16 cellular contexts compared by ENCODE assay signal in genomic region chr5:172444626-172445365, GRCh38. TPM values are rescaled to one million over a fixed set of nuclear protein-coding genes. Genes with fewer than 3 reads are reported as not detected.
DNase-seq lines count a peak whose midpoint lies in the region; ATAC-seq and TF ChIP-seq lines count a peak whose summit lies in the region.
"Had no signal": no experiment of that assay in that cellular context is flagged by ENCODE, and none has a peak within 500 bp of the region (broad histone marks: within the 10 kb centered on the region; RNA-seq: fewer than 3 reads in every experiment).

No MANE protein-coding gene starts in this region.

- H3K9me3 Mint-ChIP-seq in MCF 10A (ENCODE audit: unreplicated experiment) = no peaks in the 10 kb centered on the region

- TF ChIP-seq POLR2A in heart left ventricle (IDR thresholded peaks at IDR 0.05) = no peak
- TF ChIP-seq POLR2A in vagina (IDR thresholded peaks at IDR 0.05) = no peak

- H3K4me2 ChIP-seq in mammary epithelial cell (ENCODE audit: insufficient read depth, low read depth, low read length) = no peak overlapping the region

- H3K36me3 Mint-ChIP-seq in MCF 10A (ENCODE audit: insufficient read depth, unreplicated experiment) = peaks cover 4% of the 10 kb centered on the region

- DNase-seq in MCF 10A (ENCODE audit: unreplicated experiment) (no peak), mammary epithelial cell (no peak), heart left ventricle (no peak), posterior vena cava (ENCODE audit: low spot score) (peak; percentile 66), vagina (ENCODE audit: extremely low spot score in 2 of 2) (no peak), NCI-H187 (lab: John Stamatoyannopoulos, UW) (no peak), T-helper 1 cell (no peak), germinal center (ENCODE audit: low spot score) (no peak)
- DNase-seq: activated T-cell treated with anti-CD3 and anti-CD28 coated beads, Interleukin-2, amount 50 U/mL, for 1 hour; COR-L47; KBM-7; NCI-H1694; NCI-H526; PC-9; psoas muscle; stimulated activated CD4-positive, alpha-beta T cell treated with anti-CD3 and anti-CD28 coated beads, Interleukin-4, amount 100 ng/mL, for 24 hours had no signal

- no peaks in the 10 kb centered on the region for H3K27me3 Mint-ChIP-seq in MCF 10A (ENCODE audit: insufficient read depth, unreplicated experiment)

- no peak overlapping the region for H3K4me3 ChIP-seq in mammary epithelial cell (replicated peaks in 1 of 3; ENCODE audit: insufficient read depth in 1 of 3, low read depth in 2 of 3, low read length in 3 of 3)
- no peak overlapping the region for H3K4me3 ChIP-seq in heart left ventricle
- peak overlapping the region in 1 of 2 donors; percentile 4 for H3K4me3 ChIP-seq in vagina
- H3K4me3 ChIP-seq: PC-9, psoas muscle had no signal

- peaks cover 15% of the 10 kb centered on the region for H3K4me1 ChIP-seq in mammary epithelial cell (ENCODE audit: insufficient read depth, low read length)
- peaks cover 2 to 65% (median 40%) of the 10 kb centered on the region in 12 donors for H3K4me1 ChIP-seq in heart left ventricle
- peaks cover 80% of the 10 kb centered on the region for H3K4me1 ChIP-seq in vagina

- H2AFZ ChIP-seq in mammary epithelial cell (ENCODE audit: low read depth, low read length) = no peak overlapping the region
- H2AFZ ChIP-seq: PC-9 had no signal

- H3K27me3 ChIP-seq in mammary epithelial cell (ENCODE audit: insufficient read depth, low read length) (peaks cover 3% of the 10 kb centered on the region), heart left ventricle (no peaks in the 10 kb centered on the region), vagina (no peaks in the 10 kb centered on the region)

- dilution Hi-C loops in mammary epithelial cell (cut with HindIII; ENCODE audit: low sequenced_read_pairs) = no loop called here

- H3K9me3 ChIP-seq in mammary epithelial cell (replicated peaks; ENCODE audit: insufficient read depth, low read length) (no peaks in the 10 kb centered on the region), heart left ventricle (no peaks in the 10 kb centered on the region), vagina (no peaks in the 10 kb centered on the region)
- H3K9me3 ChIP-seq: psoas muscle had no signal

- peaks cover 31% of the 10 kb centered on the region for H3K79me2 ChIP-seq in mammary epithelial cell (ENCODE audit: insufficient read depth, low read length)

- H3K36me3 ChIP-seq in mammary epithelial cell (ENCODE audit: insufficient read depth, low read length) = no peaks in the 10 kb centered on the region
- H3K36me3 ChIP-seq in heart left ventricle = no peaks in the 10 kb centered on the region
- H3K36me3 ChIP-seq in vagina = no peaks in the 10 kb centered on the region

- CTCF ChIA-PET in MCF 10A (lab: Yijun Ruan, JAX) (interaction anchor here (0.6 to 16.1 kb wide), 9 partner anchors 6 to 162 kb away, joined by 3 to 147 read pairs (median 4); partner anchors contain the start of genes SH3PXD2B and UBTD2), mammary epithelial cell (lab: Charles Lee; ENCODE audit: low non-redundant PET) (no interaction called here)

- TF ChIP-seq CTCF in MCF 10A (IDR thresholded peaks at IDR 0.05; ENCODE audit: unreplicated experiment) = no peak
- no peak for TF ChIP-seq CTCF in mammary epithelial cell (conservative IDR thresholded peaks at IDR 0.05 in 1 of 2, IDR thresholded peaks at IDR 0.05 in 1 of 2; ENCODE audit: extremely low read depth in 1 of 2, insufficient read depth in 1 of 2, low read depth in 1 of 2, low read length in 2 of 2)
- TF ChIP-seq CTCF in heart left ventricle (IDR thresholded peaks at IDR 0.05) = no peak
- no peak for TF ChIP-seq CTCF in vagina (IDR thresholded peaks at IDR 0.05)

- no peak overlapping the region for H3K27ac ChIP-seq in mammary epithelial cell (ENCODE audit: insufficient read depth, low read depth, low read length)
- peak overlapping the region in 7 of 12 donors; percentile 21 to 82 (median 71) for H3K27ac ChIP-seq in heart left ventricle
- peak overlapping the region; percentile 97 for H3K27ac ChIP-seq in vagina
- H3K27ac ChIP-seq: PC-9, psoas muscle had no signal

- H3K9ac ChIP-seq in mammary epithelial cell (ENCODE audit: insufficient read depth, low read length) = no peak overlapping the region

- in situ Hi-C loops in mammary epithelial cell (cut with MboI; ENCODE audit: low sequenced_read_pairs in 2 of 2) = no loop called here

- peaks cover 26% of the 10 kb centered on the region for H3K4me1 Mint-ChIP-seq in MCF 10A (ENCODE audit: insufficient read depth, unreplicated experiment)

- BruUV-seq in MCF 10A (replicated peaks; lab: Mats Ljungman, UMichigan) = no TSS peak
- BruUV-seq in mammary epithelial cell (replicated peaks; lab: Mats Ljungman, UMichigan) = no TSS peak

- peak overlapping the region; percentile 7 for H3K4me3 Mint-ChIP-seq in MCF 10A (ENCODE audit: unreplicated experiment)

- H4K20me1 ChIP-seq in mammary epithelial cell (ENCODE audit: insufficient read depth, low read length) = peaks cover 3% of the 10 kb centered on the region

- intact Hi-C loops in MCF 10A (cut with micrococcal nuclease) (no loop called here), mammary epithelial cell (cut with micrococcal nuclease) (no loop called here), heart left ventricle (cut with DNase I) (loop anchor here in 2 of 10 donors (5.0 to 10.0 kb wide), 2 partner anchors 257 to 340 kb away; partner anchors contain the start of gene STK10 (in 1 of the 2)), posterior vena cava (cut with DNase I) (loop anchor here in 1 of 2 donors (5.0 kb wide), 1 partner anchor 1033 kb away; no protein-coding TSS in a partner anchor), vagina (cut with DNase I) (no loop called here)

- POLR2A ChIA-PET in MCF 10A (lab: Yijun Ruan, JAX) = interaction anchor here (0.6 to 5.0 kb wide), 12 partner anchors 8 to 346 kb away, joined by 3 to 53 read pairs (median 6); partner anchors contain the start of gene SH3PXD2B

- peak in 3 of 4 donors; percentile 14 to 18 (median 14) for ATAC-seq in heart left ventricle

- 89% methylated on average over 8 of the region's 8 CpGs for WGBS in mammary epithelial cell (ENCODE audit: low coverage, missing lambda C conversion rate)
- 82 to 90% (median 85%) methylated on average over 8 of the region's 8 CpGs for WGBS in heart left ventricle, 4 donors

- H3K27ac Mint-ChIP-seq in MCF 10A (ENCODE audit: low read depth, unreplicated experiment) = peak overlapping the region; percentile 64

RNA-seq across cellular contexts. Expression of gene SH3PXD2B, which starts 9.5 kb away (rescaled TPM):
- total RNA-seq in MCF 10A (2022) (34.1 and 42.3 TPM in 2 replicates), mammary epithelial cell (10 to 100 TPM; 19.2 to 25.1 TPM), heart left ventricle (10 to 100 TPM in 2 of 9 donors, 1 to 10 TPM in 7; 3.3 to 22.7 (median 8.4) TPM), posterior vena cava (100 to 1,000 TPM in 1 of 2 donors, 10 to 100 TPM in 1; 85.2 to 114 TPM), vagina (30.9 TPM)
- polyA plus RNA-seq in mammary epithelial cell (14.1 TPM), heart left ventricle (1 to 10 TPM; 1.1 to 6.9 TPM)
- 33.7 TPM for polyA minus RNA-seq in mammary epithelial cell
